ENCODE assay signal across 8 cellular contexts in the genomic region with DNA sequence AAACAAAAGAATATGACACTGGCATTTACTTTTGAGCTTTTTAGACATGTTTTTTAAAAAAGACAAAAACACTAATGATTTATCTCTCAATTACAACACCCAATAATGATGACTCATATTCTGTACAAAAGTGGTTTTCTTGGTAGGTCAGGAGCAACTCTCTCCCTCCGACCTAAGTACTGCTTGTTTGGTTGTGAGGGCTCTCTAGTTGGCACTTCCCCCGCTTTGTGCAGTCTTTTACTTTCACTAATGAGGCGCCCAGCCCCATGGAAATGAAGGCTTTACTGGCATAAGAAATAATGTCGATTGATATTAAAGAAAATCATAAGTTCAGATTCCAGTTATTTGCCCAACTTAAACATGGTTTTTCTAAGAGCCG. TPM values are rescaled to one million over a fixed set of nuclear protein-coding genes. Genes with fewer than 3 reads are reported as not detected.
A peak's percentile ranks its signal among the peaks of the same experiment; 100 is the strongest.
DNase-seq lines count a peak whose midpoint lies in the region; ATAC-seq lines count a peak whose summit lies in the region.

No MANE protein-coding gene starts in this region.

- peak overlapping the region; percentile 89 for H3K4me3 Mint-ChIP-seq in activated CD8-positive, alpha-beta memory T cell treated with anti-CD3 and anti-CD28 coated beads, Interleukin-2, amount 10 ng/mL, durations not matched to agents 7 days and 5 days

- no peaks in the 10 kb centered on the region for H3K27me3 Mint-ChIP-seq in activated CD8-positive, alpha-beta memory T cell treated with anti-CD3 and anti-CD28 coated beads, Interleukin-2, amount 10 ng/mL, durations not matched to agents 7 days and 5 days

- H3K4me1 Mint-ChIP-seq in activated CD8-positive, alpha-beta memory T cell treated with anti-CD3 and anti-CD28 coated beads, Interleukin-2, amount 10 ng/mL, durations not matched to agents 7 days and 5 days, result peaks cover 20% of the 10 kb centered on the region

- ATAC-seq in GM21737 (IDR thresholded peaks at IDR 0.05; ENCODE audit: unreplicated experiment), result peak; percentile 31
- peak; percentile 22 for ATAC-seq in activated CD8-positive, alpha-beta memory T cell treated with anti-CD3 and anti-CD28 coated beads, Interleukin-2, amount 10 ng/mL, durations not matched to agents 7 days and 5 days
- no peak for ATAC-seq in GM21786 (IDR thresholded peaks at IDR 0.05; ENCODE audit: unreplicated experiment)

- peak overlapping the region; percentile 81 for H3K27ac Mint-ChIP-seq in activated CD8-positive, alpha-beta memory T cell treated with anti-CD3 and anti-CD28 coated beads, Interleukin-2, amount 10 ng/mL, durations not matched to agents 7 days and 5 days

- no peaks in the 10 kb centered on the region for H3K9me3 Mint-ChIP-seq in activated CD8-positive, alpha-beta memory T cell treated with anti-CD3 and anti-CD28 coated beads, Interleukin-2, amount 10 ng/mL, durations not matched to agents 7 days and 5 days (ENCODE audit: low read depth)

- peaks cover 21% of the 10 kb centered on the region for H3K36me3 Mint-ChIP-seq in activated CD8-positive, alpha-beta memory T cell treated with anti-CD3 and anti-CD28 coated beads, Interleukin-2, amount 10 ng/mL, durations not matched to agents 7 days and 5 days

- DNase-seq in NCI-H146 (lab: John Stamatoyannopoulos, UW), result peak; percentile 43
- DNase-seq in NCI-H146 treated with DMSO at 0.1 percent for 48 hours (lab: John Stamatoyannopoulos, UW; ENCODE audit: unreplicated experiment), result no peak
- DNase-seq in NCI-H2029 treated with DMSO at 0.1 percent for 48 hours (lab: John Stamatoyannopoulos, UW), result peak; percentile 100
- peak; percentile 73 for DNase-seq in activated CD8-positive, alpha-beta memory T cell treated with anti-CD3 and anti-CD28 coated beads, Interleukin-2, amount 10 ng/mL, durations not matched to agents 7 days and 5 days
- peak; percentile 47 for DNase-seq in fibroblast of peridontal ligament (ENCODE audit: extremely low read depth)
- peak; percentile 83 for DNase-seq in renal cortical epithelial cell (ENCODE audit: low read depth)

- CTCF ChIA-PET in activated CD8-positive, alpha-beta memory T cell treated with anti-CD3 and anti-CD28 coated beads, Interleukin-2, amount 10 ng/mL, durations not matched to agents 7 days and 5 days (lab: Charles Lee), result interaction anchor here (2.4 kb wide), 1 partner anchor 14 kb away, joined by 10 read pairs; the partner anchor contains the start of gene ZUP1

RNA-seq across cellular contexts. Expression of gene KPNA5, which starts 1.3 kb away (rescaled TPM):
- 1 to 10 TPM; 7.3 to 8.6 TPM for total RNA-seq in activated CD8-positive, alpha-beta memory T cell treated with anti-CD3 and anti-CD28 coated beads, Interleukin-2, amount 10 ng/mL, durations not matched to agents 7 days and 5 days
- 11.9 and 14.8 TPM in 2 replicates for total RNA-seq in renal cortical epithelial cell

RNA-seq across cellular contexts. Expression of gene ZUP1, which starts 13.8 kb away (rescaled TPM):
- 10 to 100 TPM; 19.1 to 19.7 TPM for total RNA-seq in activated CD8-positive, alpha-beta memory T cell treated with anti-CD3 and anti-CD28 coated beads, Interleukin-2, amount 10 ng/mL, durations not matched to agents 7 days and 5 days
- total RNA-seq in renal cortical epithelial cell, result 19.4 and 26.0 TPM in 2 replicates
